21 cellular contexts compared by ENCODE assay signal in genomic region chr11:44497995-44498394, GRCh38.
"Had no signal": no experiment of that assay in that cellular context is flagged by ENCODE, and none has a peak within 500 bp of the region (broad histone marks: within the 10 kb centered on the region; RNA-seq: fewer than 3 reads in every experiment).

No MANE protein-coding gene starts in this region.

- H3K9me3 ChIP-seq: heart right ventricle, lower lobe of right lung, psoas muscle, sigmoid colon, stomach, upper lobe of left lung, vagina had no signal

- H3K4me1 ChIP-seq: heart right ventricle, lower lobe of right lung, psoas muscle, sigmoid colon, stomach, upper lobe of left lung, vagina had no signal

- H3K27ac ChIP-seq: heart right ventricle, lower lobe of right lung, psoas muscle, skin epidermis, stomach, upper lobe of left lung, vagina had no signal

- H3K4me3 ChIP-seq: heart right ventricle, lower lobe of right lung, psoas muscle, sigmoid colon, skin epidermis, stomach, upper lobe of left lung, vagina had no signal

- DNase-seq: cerebellar nuclear complex; erythroblast; foreskin melanocyte; heart right ventricle; hypothalamus; kidney glomerular epithelial cell; lower lobe of right lung; mesenchymal stem cell; midbrain; nephron progenitor cell; psoas muscle; retina; sigmoid colon; stimulated activated CD4-positive, alpha-beta T cell treated with anti-CD3 and anti-CD28 coated beads, Interleukin-2, amount 100 ng/mL, for 24 hours; stimulated activated CD4-positive, alpha-beta T cell treated with anti-CD3 and anti-CD28 coated beads, Interleukin-4, amount 100 ng/mL, for 4 hours; stimulated activated naive B cell treated with anti-CD40 and anti-IgM and Interleukin-4, amounts not matched to agents 10 μg/mL and 1 μg/mL and 100 μg/mL, for 72 hours; stomach; substantia nigra; upper lobe of left lung had no signal

- ATAC-seq: lower lobe of right lung; psoas muscle; stimulated activated naive B cell treated with anti-CD40 and anti-IgM and Interleukin-4, amounts not matched to agents 10 μg/mL and 1 μg/mL and 100 μg/mL, for 72 hours had no signal

- H3K27me3 ChIP-seq: heart right ventricle, sigmoid colon, upper lobe of left lung, vagina had no signal

- H3K36me3 ChIP-seq: heart right ventricle, lower lobe of right lung, sigmoid colon, stomach, upper lobe of left lung, vagina had no signal
